ENCODE assay signal across 1 cellular context in the genomic region with DNA sequence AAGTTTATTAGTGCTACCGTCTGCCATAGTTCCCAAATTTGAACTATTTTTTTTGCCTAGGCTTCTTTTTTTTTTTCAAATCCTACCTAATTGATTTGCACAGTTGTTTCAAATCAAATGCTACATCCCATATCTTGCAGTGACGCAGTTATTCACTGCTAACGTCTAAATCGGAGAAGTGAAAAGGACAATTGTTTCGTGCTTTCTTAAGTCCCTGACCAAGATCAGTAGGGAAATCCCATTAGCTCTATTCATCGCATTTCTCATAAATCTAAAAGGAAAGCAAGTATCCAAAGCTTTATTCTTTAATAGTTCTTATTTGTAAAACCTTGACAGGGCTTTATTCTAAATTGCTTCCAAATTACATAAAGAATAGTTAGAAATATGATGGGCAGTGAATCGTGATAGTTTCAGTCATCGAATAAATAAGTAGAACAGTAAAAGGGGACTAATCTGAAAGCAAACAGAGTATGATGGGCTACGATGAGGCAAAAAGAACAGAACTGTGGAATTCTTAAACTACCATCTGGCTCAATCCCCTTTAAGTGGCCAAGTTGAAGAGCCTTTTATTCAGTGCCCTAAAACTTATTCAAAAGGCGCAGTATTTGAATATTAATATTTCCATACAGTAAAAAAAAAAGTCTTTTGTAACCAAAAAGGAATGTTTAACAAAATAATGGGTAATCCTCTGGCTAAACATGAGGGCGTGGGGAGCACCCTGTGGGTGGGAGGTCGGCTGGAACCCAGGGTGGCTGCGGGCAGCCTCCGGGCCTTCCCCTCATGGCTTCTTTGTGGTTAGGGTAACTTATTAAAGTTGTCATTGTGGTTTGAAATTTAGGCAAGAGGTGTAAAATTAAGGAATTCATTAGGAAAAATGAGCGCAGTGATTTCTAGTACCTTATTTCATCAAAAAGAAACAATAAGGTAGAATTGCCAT.
TF ChIP-seq lines count a peak whose summit lies in the region.

No MANE protein-coding gene starts in this region.

TF ChIP-seq in HepG2, 621 proteins besides CTCF, POLR2A, EP300 and RAD21:
- TF ChIP-seq NFE2L1 (CRISPR knock-in tag; IDR thresholded peaks at IDR 0.05; ENCODE audit: borderline replicate concordance) = no peak
- no peak for TF ChIP-seq MIER2 (CRISPR knock-in tag; IDR thresholded peaks at IDR 0.05)
- TF ChIP-seq TGIF2 (CRISPR knock-in tag; IDR thresholded peaks at IDR 0.05) = no peak
- TF ChIP-seq, protein P1, sequence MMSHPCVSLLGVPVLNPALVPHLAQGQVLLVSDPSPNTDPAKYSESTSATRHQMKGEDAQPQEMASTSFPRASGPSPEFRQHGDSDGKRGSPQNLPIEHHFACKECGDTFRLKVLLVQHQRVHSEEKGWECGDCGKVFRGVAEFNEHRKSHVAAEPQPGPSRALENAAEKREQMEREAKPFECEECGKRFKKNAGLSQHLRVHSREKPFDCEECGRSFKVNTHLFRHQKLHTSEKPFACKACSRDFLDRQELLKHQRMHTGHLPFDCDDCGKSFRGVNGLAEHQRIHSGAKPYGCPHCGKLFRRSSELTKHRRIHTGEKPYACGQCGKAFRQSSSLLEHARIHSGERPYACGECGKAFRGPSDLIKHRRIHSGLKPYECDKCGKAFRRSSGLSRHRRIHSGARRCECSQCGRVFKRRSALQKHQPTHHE (CRISPR knock-in tag; IDR thresholded peaks at IDR 0.05; ENCODE audit: borderline replicate concordance) = no peak
- no peak for TF ChIP-seq STAG1 (CRISPR knock-in tag; IDR thresholded peaks at IDR 0.05)
- no peak for TF ChIP-seq HNF4A (CRISPR knock-in tag; IDR thresholded peaks at IDR 0.05)
- no peak for TF ChIP-seq YY1 (IDR thresholded peaks at IDR 0.05; ENCODE audit: insufficient read depth, insufficient replicate concordance, low read depth, low read length)
- TF ChIP-seq SMARCC2 (IDR thresholded peaks at IDR 0.05) = no peak
- TF ChIP-seq TEAD2 (CRISPR knock-in tag; IDR thresholded peaks at IDR 0.05) = no peak
- no peak for TF ChIP-seq FOXK2 (IDR thresholded peaks at IDR 0.05)
- TF ChIP-seq FIP1L1 (IDR thresholded peaks at IDR 0.05; ENCODE audit: borderline replicate concordance, insufficient read depth, low read depth, low read length) = no peak
- TF ChIP-seq ZNF326 (CRISPR knock-in tag; IDR thresholded peaks at IDR 0.05; ENCODE audit: borderline replicate concordance) = no peak
- TF ChIP-seq ZNF570 (CRISPR knock-in tag; IDR thresholded peaks at IDR 0.05; ENCODE audit: borderline replicate concordance) = no peak
- no peak for TF ChIP-seq ATF7-NPFF (CRISPR knock-in tag; IDR thresholded peaks at IDR 0.05; ENCODE audit: low read depth)
- no peak for TF ChIP-seq ZNF75D (CRISPR knock-in tag; IDR thresholded peaks at IDR 0.05; ENCODE audit: borderline replicate concordance)
